ENCODE assay signal across 1 cellular context in genomic region chr5:150181766-150182545, GRCh38.
TF ChIP-seq lines count a peak whose summit lies in the region.

No MANE protein-coding gene starts in this region.

TF ChIP-seq in H1, 55 proteins besides CTCF, POLR2A, EP300 and RAD21:
- TF ChIP-seq CHD1 (IDR thresholded peaks at IDR 0.05; ENCODE audit: low read depth, low read length) (no peak), KDM5A (IDR thresholded peaks at IDR 0.05; ENCODE audit: low read length) (no peak), SIX5 (IDR thresholded peaks at IDR 0.05; ENCODE audit: low read depth, low read length) (no peak), EZH2 (IDR thresholded peaks at IDR 0.05; ENCODE audit: low read depth, low read length, severe bottlenecking) (no peak), HDAC6 (IDR thresholded peaks at IDR 0.05; ENCODE audit: low read depth, low read length) (no peak), RNF2 (IDR thresholded peaks at IDR 0.05; ENCODE audit: borderline replicate concordance, low read depth, low read length, missing control alignments, poor library complexity, severe bottlenecking) (no peak), NRF1 (IDR thresholded peaks at IDR 0.05; ENCODE audit: low read depth, low read length) (no peak), TAF1 (IDR thresholded peaks at IDR 0.05; ENCODE audit: low read depth, low read length) (no peak), GTF2F1 (IDR thresholded peaks at IDR 0.05; ENCODE audit: borderline replicate concordance, low read depth, low read length) (no peak), CHD2 (IDR thresholded peaks at IDR 0.05; ENCODE audit: low read length) (no peak), TBP (IDR thresholded peaks at IDR 0.05; ENCODE audit: low read depth, low read length) (no peak), POU5F1 (IDR thresholded peaks at IDR 0.05; ENCODE audit: low read depth, low read length) (no peak), SP1 (IDR thresholded peaks at IDR 0.05; ENCODE audit: low read depth, low read length) (no peak), CEBPB (IDR thresholded peaks at IDR 0.05; ENCODE audit: low read depth, low read length) (no peak), CBX5 (IDR thresholded peaks at IDR 0.05; ENCODE audit: low read depth, low read length) (no peak), NANOG (IDR thresholded peaks at IDR 0.05; ENCODE audit: insufficient read depth, low read depth, low read length, poor library complexity, severe bottlenecking) (no peak), BCL11A (IDR thresholded peaks at IDR 0.05; ENCODE audit: low read depth in 2 of 2, low read length in 2 of 2) (no peak), CREB1 (IDR thresholded peaks at IDR 0.05) (no peak), SAP30 (IDR thresholded peaks at IDR 0.05; ENCODE audit: insufficient read depth, insufficient replicate concordance, low read length) (no peak), ZNF274 (IDR thresholded peaks at IDR 0.05; ENCODE audit: borderline replicate concordance, extremely low read depth, low read length) (no peak)
